In the genomic region with DNA sequence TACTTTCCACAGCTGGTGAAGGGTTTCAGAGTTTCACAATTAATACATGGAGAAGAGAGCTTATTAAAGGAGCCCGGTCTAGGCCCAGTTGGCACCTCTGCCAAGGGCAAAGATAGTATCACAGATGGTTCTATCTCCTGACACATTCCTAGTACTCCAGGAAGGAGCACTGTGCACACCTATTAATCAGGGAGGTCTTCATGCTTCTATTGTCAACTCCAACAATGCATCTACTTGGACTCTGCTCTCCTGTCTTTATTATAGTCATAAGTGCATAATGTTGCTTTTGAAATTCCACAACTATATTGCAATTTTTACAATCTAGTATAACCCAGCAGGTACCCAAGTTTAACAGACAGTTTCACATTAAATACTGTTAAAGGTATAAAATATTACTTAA, we compare ENCODE assay signal across 35 cellular contexts.
"Had no signal": no experiment of that assay in that cellular context is flagged by ENCODE, and none has a peak within 500 bp of the region (broad histone marks: within the 10 kb centered on the region; RNA-seq: fewer than 3 reads in every experiment).

No MANE protein-coding gene starts in this region.

- H3K4me3 Mint-ChIP-seq: activated B cell treated with CpG ODN at 0.5 μM for 24 hours; activated CD4-positive, alpha-beta memory T cell treated with anti-CD3 and anti-CD28 coated beads, Interleukin-2, amount 10 ng/mL, durations not matched to agents 7 days and 5 days; activated CD4-positive, alpha-beta T cell treated with anti-CD3 and anti-CD28 coated beads, Interleukin-2, amount 10 ng/mL, durations not matched to agents 7 days and 5 days; activated CD8-positive, alpha-beta memory T cell treated with anti-CD3 and anti-CD28 coated beads, Interleukin-2, amount 10 ng/mL, durations not matched to agents 7 days and 5 days; activated CD8-positive, alpha-beta T cell treated with anti-CD3 and anti-CD28 coated beads, Interleukin-2, amount 10 ng/mL, durations not matched to agents 7 days and 5 days; activated naive CD4-positive, alpha-beta T cell treated with anti-CD3 and anti-CD28 coated beads, Interleukin-2, amount 10 ng/mL, durations not matched to agents 7 days and 5 days; activated naive CD4-positive, alpha-beta T cell treated with anti-CD3 and anti-CD28 coated beads, Interleukin-2, amount 50 U/mL, for 24 hours; activated naive CD8-positive, alpha-beta T cell; activated naive CD8-positive, alpha-beta T cell treated with anti-CD3 and anti-CD28 coated beads, Interleukin-2, amount 10 ng/mL, durations not matched to agents 7 days and 5 days; activated naive CD8-positive, alpha-beta T cell treated with anti-CD3 and anti-CD28 coated beads, Interleukin-2, amount 50 U/mL, for 24 hours; activated T-cell treated with anti-CD3 and anti-CD28 coated beads, Interleukin-2, amount 50 U/mL, for 24 hours; brain; central memory CD8-positive, alpha-beta T cell; T-helper 1 cell treated with Interleukin-12 subunit alpha and Interleukin-12 subunit beta and Interleukin-4 antibody, amounts not matched to agents 30 μg/mL and 1 μg/mL, for 36 hours; T-helper 2 cell treated with Interferon-gamma antibody and Interleukin-4, amounts not matched to agents 5 μg/mL and 100 μg/mL, for 36 hours had no signal

- H3K4me1 Mint-ChIP-seq: activated B cell treated with CpG ODN at 0.5 μM for 24 hours; activated CD4-positive, alpha-beta memory T cell treated with anti-CD3 and anti-CD28 coated beads, Interleukin-2, amount 10 ng/mL, durations not matched to agents 7 days and 5 days; activated CD4-positive, alpha-beta T cell treated with anti-CD3 and anti-CD28 coated beads, Interleukin-2, amount 10 ng/mL, durations not matched to agents 7 days and 5 days; activated CD8-positive, alpha-beta memory T cell treated with anti-CD3 and anti-CD28 coated beads, Interleukin-2, amount 10 ng/mL, durations not matched to agents 7 days and 5 days; activated naive CD4-positive, alpha-beta T cell treated with anti-CD3 and anti-CD28 coated beads, Interleukin-2, amount 10 ng/mL, durations not matched to agents 7 days and 5 days; activated naive CD4-positive, alpha-beta T cell treated with anti-CD3 and anti-CD28 coated beads, Interleukin-2, amount 50 U/mL, for 24 hours; activated naive CD8-positive, alpha-beta T cell treated with anti-CD3 and anti-CD28 coated beads, Interleukin-2, amount 10 ng/mL, durations not matched to agents 7 days and 5 days; brain; central memory CD8-positive, alpha-beta T cell had no signal

- H3K4me3 ChIP-seq: ascending aorta, cardiac muscle cell had no signal

- H3K27ac Mint-ChIP-seq: activated B cell treated with CpG ODN at 0.5 μM for 24 hours; activated CD4-positive, alpha-beta memory T cell treated with anti-CD3 and anti-CD28 coated beads, Interleukin-2, amount 10 ng/mL, durations not matched to agents 7 days and 5 days; activated CD4-positive, alpha-beta T cell treated with anti-CD3 and anti-CD28 coated beads, Interleukin-2, amount 10 ng/mL, durations not matched to agents 7 days and 5 days; activated CD8-positive, alpha-beta memory T cell treated with anti-CD3 and anti-CD28 coated beads, Interleukin-2, amount 10 ng/mL, durations not matched to agents 7 days and 5 days; activated CD8-positive, alpha-beta T cell treated with anti-CD3 and anti-CD28 coated beads, Interleukin-2, amount 10 ng/mL, durations not matched to agents 7 days and 5 days; activated naive CD4-positive, alpha-beta T cell treated with anti-CD3 and anti-CD28 coated beads, Interleukin-2, amount 10 ng/mL, durations not matched to agents 7 days and 5 days; activated naive CD4-positive, alpha-beta T cell treated with anti-CD3 and anti-CD28 coated beads, Interleukin-2, amount 50 U/mL, for 24 hours; activated naive CD8-positive, alpha-beta T cell; activated naive CD8-positive, alpha-beta T cell treated with anti-CD3 and anti-CD28 coated beads, Interleukin-2, amount 10 ng/mL, durations not matched to agents 7 days and 5 days; activated naive CD8-positive, alpha-beta T cell treated with anti-CD3 and anti-CD28 coated beads, Interleukin-2, amount 50 U/mL, for 24 hours; activated T-cell treated with anti-CD3 and anti-CD28 coated beads, Interleukin-2, amount 50 U/mL, for 24 hours; activated T-helper 2 cell treated with anti-CD3 and anti-CD28 coated beads, Interferon-gamma antibody, Interleukin-2, Interleukin-4, amounts not matched to agents 10 μg/mL and 5 μg/mL and 100 μg/mL, durations not matched to agents 14 hours and 24 hours and 36 hours; brain; T-helper 1 cell treated with Interleukin-12 subunit alpha and Interleukin-12 subunit beta and Interleukin-4 antibody, amounts not matched to agents 30 μg/mL and 1 μg/mL, for 36 hours; T-helper 2 cell treated with Interferon-gamma antibody and Interleukin-4, amounts not matched to agents 5 μg/mL and 100 μg/mL, for 36 hours had no signal

- H3K36me3 ChIP-seq: ascending aorta, cardiac muscle cell had no signal

- H3K27me3 Mint-ChIP-seq: activated B cell treated with CpG ODN at 0.5 μM for 24 hours; activated CD4-positive, alpha-beta T cell treated with anti-CD3 and anti-CD28 coated beads, Interleukin-2, amount 10 ng/mL, durations not matched to agents 7 days and 5 days; activated naive CD4-positive, alpha-beta T cell treated with anti-CD3 and anti-CD28 coated beads, Interleukin-2, amount 10 ng/mL, durations not matched to agents 7 days and 5 days; activated naive CD8-positive, alpha-beta T cell treated with anti-CD3 and anti-CD28 coated beads, Interleukin-2, amount 50 U/mL, for 24 hours; activated T-cell treated with anti-CD3 and anti-CD28 coated beads, Interleukin-2, amount 50 U/mL, for 24 hours had no signal

- DNase-seq: activated B cell treated with CpG ODN at 0.5 μM for 24 hours; activated CD4-positive, alpha-beta memory T cell treated with anti-CD3 and anti-CD28 coated beads, Interleukin-2, amount 10 ng/mL, durations not matched to agents 7 days and 5 days; activated CD4-positive, alpha-beta T cell treated with anti-CD3 and anti-CD28 coated beads for 48 hours; activated CD4-positive, alpha-beta T cell treated with anti-CD3 and anti-CD28 coated beads, Interleukin-2, amount 10 ng/mL, durations not matched to agents 7 days and 5 days; activated CD4-positive, alpha-beta T cell treated with anti-CD3 and anti-CD28 coated beads, Interleukin-2, amount 50 U/mL, for 48 hours; activated CD4-positive, CD25-positive, alpha-beta regulatory T cell treated with anti-CD3 and anti-CD28 coated beads, Interleukin-2, amount 50 U/mL, for 72 hours; activated CD8-positive, alpha-beta memory T cell treated with anti-CD3 and anti-CD28 coated beads for 24 hours; activated CD8-positive, alpha-beta memory T cell treated with anti-CD3 and anti-CD28 coated beads, Interleukin-2, amount 10 ng/mL, durations not matched to agents 7 days and 5 days; activated CD8-positive, alpha-beta memory T cell treated with anti-CD3 and anti-CD28 coated beads, Interleukin-2, amount 50 U/mL, for 48 hours; activated CD8-positive, alpha-beta T cell treated with anti-CD3 and anti-CD28 coated beads, Interleukin-2, amount 10 ng/mL, durations not matched to agents 7 days and 5 days; activated effector memory CD4-positive, alpha-beta T cell treated with Interleukin-2 at 50 U/mL for 16 hours; activated gamma-delta T cell; activated naive CD4-positive, alpha-beta T cell treated with anti-CD3 and anti-CD28 coated beads, Interleukin-2, amount 10 ng/mL, durations not matched to agents 7 days and 5 days; activated naive CD4-positive, alpha-beta T cell treated with Interleukin-2 at 50 U/mL for 16 hours; activated naive CD8-positive, alpha-beta T cell treated with anti-CD3 and anti-CD28 coated beads, Interleukin-2, amount 10 ng/mL, durations not matched to agents 7 days and 5 days; activated naive CD8-positive, alpha-beta T cell treated with anti-CD3 and anti-CD28 coated beads, Interleukin-2, amount 50 U/mL, for 24 hours; activated T-cell treated with anti-CD3 and anti-CD28 coated beads, Interleukin-2, amount 50 U/mL, for 24 hours; activated T-cell treated with anti-CD3 and anti-CD28 coated beads, Interleukin-2, amount 50 U/mL, for 48 hours; amygdala; anterior cingulate cortex; caudate nucleus; SW 1271; T-helper 1 cell; T-helper 2 cell; T-helper 9 cell had no signal

- H3K27me3 ChIP-seq: ascending aorta, cardiac muscle cell had no signal

- H3K9me3 Mint-ChIP-seq: activated B cell treated with CpG ODN at 0.5 μM for 24 hours; activated CD4-positive, alpha-beta memory T cell treated with anti-CD3 and anti-CD28 coated beads, Interleukin-2, amount 10 ng/mL, durations not matched to agents 7 days and 5 days; activated CD4-positive, alpha-beta T cell treated with anti-CD3 and anti-CD28 coated beads, Interleukin-2, amount 10 ng/mL, durations not matched to agents 7 days and 5 days; activated naive CD4-positive, alpha-beta T cell treated with anti-CD3 and anti-CD28 coated beads, Interleukin-2, amount 10 ng/mL, durations not matched to agents 7 days and 5 days; activated naive CD4-positive, alpha-beta T cell treated with anti-CD3 and anti-CD28 coated beads, Interleukin-2, amount 50 U/mL, for 24 hours; activated naive CD8-positive, alpha-beta T cell treated with anti-CD3 and anti-CD28 coated beads, Interleukin-2, amount 10 ng/mL, durations not matched to agents 7 days and 5 days; activated naive CD8-positive, alpha-beta T cell treated with anti-CD3 and anti-CD28 coated beads, Interleukin-2, amount 50 U/mL, for 24 hours; activated T-cell treated with anti-CD3 and anti-CD28 coated beads, Interleukin-2, amount 50 U/mL, for 24 hours; activated T-helper 2 cell treated with anti-CD3 and anti-CD28 coated beads, Interferon-gamma antibody, Interleukin-2, Interleukin-4, amounts not matched to agents 10 μg/mL and 5 μg/mL and 100 μg/mL, durations not matched to agents 14 hours and 24 hours and 36 hours; brain; central memory CD8-positive, alpha-beta T cell; T-helper 1 cell treated with Interleukin-12 subunit alpha and Interleukin-12 subunit beta and Interleukin-4 antibody, amounts not matched to agents 30 μg/mL and 1 μg/mL, for 36 hours; T-helper 2 cell treated with Interferon-gamma antibody and Interleukin-4, amounts not matched to agents 5 μg/mL and 100 μg/mL, for 36 hours had no signal

- H3K36me3 Mint-ChIP-seq: activated CD8-positive, alpha-beta memory T cell treated with anti-CD3 and anti-CD28 coated beads, Interleukin-2, amount 10 ng/mL, durations not matched to agents 7 days and 5 days; activated naive CD4-positive, alpha-beta T cell treated with anti-CD3 and anti-CD28 coated beads, Interleukin-2, amount 10 ng/mL, durations not matched to agents 7 days and 5 days; activated naive CD4-positive, alpha-beta T cell treated with anti-CD3 and anti-CD28 coated beads, Interleukin-2, amount 50 U/mL, for 24 hours; activated naive CD8-positive, alpha-beta T cell; activated naive CD8-positive, alpha-beta T cell treated with anti-CD3 and anti-CD28 coated beads, Interleukin-2, amount 10 ng/mL, durations not matched to agents 7 days and 5 days; brain had no signal

- H3K27ac ChIP-seq: ascending aorta, cardiac muscle cell, VCaP had no signal

- H3K9me3 ChIP-seq: ascending aorta had no signal

- ATAC-seq: activated CD8-positive, alpha-beta memory T cell treated with anti-CD3 and anti-CD28 coated beads, Interleukin-2, amount 10 ng/mL, durations not matched to agents 7 days and 5 days; activated CD8-positive, alpha-beta T cell treated with anti-CD3 and anti-CD28 coated beads, Interleukin-2, amount 10 ng/mL, durations not matched to agents 7 days and 5 days; activated naive CD8-positive, alpha-beta T cell treated with anti-CD3 and anti-CD28 coated beads, Interleukin-2, amount 50 U/mL, for 24 hours had no signal
